ENCODE assay signal across 1 cellular context in the genomic region with DNA sequence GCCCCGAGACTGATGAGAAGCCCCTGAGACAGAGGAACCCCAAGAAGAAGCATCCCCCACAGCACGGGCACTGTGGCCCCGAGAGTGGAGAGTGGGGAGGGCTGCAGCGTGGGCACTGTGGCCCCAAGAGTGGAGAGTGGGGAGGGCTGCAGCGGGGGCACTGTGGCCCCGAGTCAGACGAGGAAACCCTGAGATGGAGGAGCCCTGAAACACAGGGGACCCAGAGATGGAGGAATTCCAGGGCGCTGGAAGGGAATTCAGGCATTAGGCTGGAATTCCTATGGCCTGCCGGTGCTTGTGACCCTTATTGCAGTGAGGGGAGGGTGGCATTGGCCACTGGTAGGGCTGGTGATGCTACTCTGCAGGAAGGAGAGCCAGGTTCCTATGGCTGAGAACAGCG.
TF ChIP-seq lines count a peak whose summit lies in the region.

No MANE protein-coding gene starts in this region.

TF ChIP-seq in HepG2, 621 proteins besides CTCF, POLR2A, EP300 and RAD21 (continued from another document):
- no peak for TF ChIP-seq ZSCAN20 (CRISPR knock-in tag; IDR thresholded peaks at IDR 0.05; ENCODE audit: borderline replicate concordance)
- TF ChIP-seq, protein P1, sequence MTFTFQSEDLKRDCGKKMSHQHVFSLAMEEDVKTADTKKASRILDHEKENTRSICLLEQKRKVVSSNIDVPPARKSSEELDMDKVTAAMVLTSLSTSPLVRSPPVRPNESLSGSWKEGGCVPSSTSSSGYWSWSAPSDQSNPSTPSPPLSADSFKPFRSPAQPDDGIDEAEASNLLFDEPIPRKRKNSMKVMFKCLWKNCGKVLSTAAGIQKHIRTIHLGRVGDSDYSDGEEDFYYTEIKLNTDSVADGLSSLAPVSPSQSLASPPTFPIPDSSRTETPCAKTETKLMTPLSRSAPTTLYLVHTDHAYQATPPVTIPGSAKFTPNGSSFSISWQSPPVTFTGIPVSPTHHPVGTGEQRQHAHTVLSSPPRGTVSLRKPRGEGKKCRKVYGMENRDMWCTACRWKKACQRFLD (CRISPR knock-in tag; IDR thresholded peaks at IDR 0.05; ENCODE audit: borderline replicate concordance): no peak
- TF ChIP-seq, protein P2, sequence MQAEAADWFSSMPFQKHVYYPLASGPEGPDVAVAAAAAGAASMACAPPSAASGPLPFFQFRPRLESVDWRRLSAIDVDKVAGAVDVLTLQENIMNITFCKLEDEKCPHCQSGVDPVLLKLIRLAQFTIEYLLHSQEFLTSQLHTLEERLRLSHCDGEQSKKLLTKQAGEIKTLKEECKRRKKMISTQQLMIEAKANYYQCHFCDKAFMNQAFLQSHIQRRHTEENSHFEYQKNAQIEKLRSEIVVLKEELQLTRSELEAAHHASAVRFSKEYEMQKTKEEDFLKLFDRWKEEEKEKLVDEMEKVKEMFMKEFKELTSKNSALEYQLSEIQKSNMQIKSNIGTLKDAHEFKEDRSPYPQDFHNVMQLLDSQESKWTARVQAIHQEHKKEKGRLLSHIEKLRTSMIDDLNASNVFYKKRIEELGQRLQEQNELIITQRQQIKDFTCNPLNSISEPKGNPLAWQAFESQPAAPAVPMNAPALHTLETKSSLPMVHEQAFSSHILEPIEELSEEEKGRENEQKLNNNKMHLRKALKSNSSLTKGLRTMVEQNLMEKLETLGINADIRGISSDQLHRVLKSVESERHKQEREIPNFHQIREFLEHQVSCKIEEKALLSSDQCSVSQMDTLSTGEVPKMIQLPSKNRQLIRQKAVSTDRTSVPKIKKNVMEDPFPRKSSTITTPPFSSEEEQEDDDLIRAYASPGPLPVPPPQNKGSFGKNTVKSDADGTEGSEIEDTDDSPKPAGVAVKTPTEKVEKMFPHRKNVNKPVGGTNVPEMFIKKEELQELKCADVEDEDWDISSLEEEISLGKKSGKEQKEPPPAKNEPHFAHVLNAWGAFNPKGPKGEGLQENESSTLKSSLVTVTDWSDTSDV (CRISPR knock-in tag; IDR thresholded peaks at IDR 0.05): no peak
